In genomic region chr11:60706931-60707330, GRCh38 we compare ENCODE assay signal across 11 cellular contexts. TPM values are rescaled to one million over a fixed set of nuclear protein-coding genes. Genes with fewer than 3 reads are reported as not detected.
"Had no signal": no experiment of that assay in that cellular context is flagged by ENCODE, and none has a peak within 500 bp of the region (broad histone marks: within the 10 kb centered on the region; RNA-seq: fewer than 3 reads in every experiment).

No MANE protein-coding gene starts in this region.

- H3K27ac Mint-ChIP-seq: GM23338, H9, HFFc6 had no signal

- H3K27ac ChIP-seq: GM23248 had no signal

- H3K4me1 ChIP-seq: HAP-1 had no signal

- H3K36me3 ChIP-seq: HAP-1 had no signal

- H3K9ac ChIP-seq: GM23248 had no signal

- H3K4me3 Mint-ChIP-seq: GM23338, H9, HFFc6 had no signal

- H3K9me3 ChIP-seq: HAP-1 had no signal

- H3K4me3 ChIP-seq: GM23248, GM23338, HAP-1 had no signal

- ATAC-seq: GM23338, HCT116 had no signal

- H2AFZ ChIP-seq: GM23248, GM23338 had no signal

- H3K4me2 ChIP-seq: GM23338 had no signal

- DNase-seq: GM23248, GOT3, H7, H9, HCEC 1CT, HFFc6 had no signal

- H3K9me3 Mint-ChIP-seq: GM23338, H9, HFFc6 had no signal

- H3K4me1 Mint-ChIP-seq: GM23338, H9 had no signal

RNA-seq across cellular contexts. Expression of gene MS4A8, which starts 7.5 kb away (rescaled TPM):
- total RNA-seq: GM23248, GM23338, H1, H7, H9, HFFc6 had no signal
- polyA plus RNA-seq: GM23248, GM23338, H1 had no signal

RNA-seq across cellular contexts. Expression of gene MS4A18, which starts 17.6 kb away (rescaled TPM):
- total RNA-seq: GM23248, GM23338, H1, H4, H7, H9, HFFc6 had no signal
- polyA plus RNA-seq: GM23248, GM23338, H1 had no signal

RNA-seq across cellular contexts. Expression of gene MS4A15, which starts 49.7 kb away (rescaled TPM):
- total RNA-seq: GM23248, GM23338, H4, HFFc6 had no signal
- polyA plus RNA-seq: GM23248 had no signal
